Comparison of ENCODE assay signal across 11 cellular contexts in genomic region chr2:197158591-197159550, GRCh38.
DNase-seq lines count a peak whose midpoint lies in the region; ATAC-seq and TF ChIP-seq lines count a peak whose summit lies in the region.
"Had no signal": no experiment of that assay in that cellular context is flagged by ENCODE, and none has a peak within 500 bp of the region (broad histone marks: within the 10 kb centered on the region; RNA-seq: fewer than 3 reads in every experiment).

No MANE protein-coding gene starts in this region.

- intact Hi-C loops in Panc1 (cut with micrococcal nuclease; ENCODE audit: unreplicated experiment): no loop called here

- peaks cover 28% of the 10 kb centered on the region for H3K36me3 ChIP-seq in DOHH2 (ENCODE audit: control insufficient read depth, low read length)
- H3K36me3 ChIP-seq in Panc1 (ENCODE audit: control insufficient read depth, insufficient read depth, low read length): no peaks in the 10 kb centered on the region

- no peaks in the 10 kb centered on the region for H3K27me3 Mint-ChIP-seq in osteocyte (ENCODE audit: unreplicated experiment)

- H3F3A ChIP-seq in DOHH2 (ENCODE audit: control insufficient read depth, insufficient read depth): peaks cover 41% of the 10 kb centered on the region

- no peaks in the 10 kb centered on the region for H3K27me3 ChIP-seq in DOHH2 (ENCODE audit: control insufficient read depth, low read length)
- H3K27me3 ChIP-seq in Panc1 (ENCODE audit: control insufficient read depth, insufficient read depth, low read length): no peaks in the 10 kb centered on the region
- H3K27me3 ChIP-seq: body of pancreas had no signal

- H3K4me3 Mint-ChIP-seq in osteocyte (ENCODE audit: unreplicated experiment): no peak overlapping the region

- peaks cover 6% of the 10 kb centered on the region for H3K9me3 Mint-ChIP-seq in osteocyte (ENCODE audit: unreplicated experiment)

- peaks cover 70% of the 10 kb centered on the region for H3K79me2 ChIP-seq in DOHH2 (ENCODE audit: control insufficient read depth, low read length)

- peak overlapping the region; percentile 93 for H3K27ac ChIP-seq in DOHH2 (ENCODE audit: low read depth, low read length)
- peak overlapping the region; percentile 54 for H3K27ac ChIP-seq in Panc1 (ENCODE audit: low read length)

- CTCF ChIA-PET in Panc1 (lab: Charles Lee): interaction anchor here (1.0 kb wide), 1 partner anchor 142 kb away, joined by 3 read pairs; no protein-coding TSS in a partner anchor

- TF ChIP-seq CTCF in DOHH2 (IDR thresholded peaks at IDR 0.05; ENCODE audit: low read depth, low read length, poor library complexity, severe bottlenecking) (no peak), Panc1 (IDR thresholded peaks at IDR 0.05) (no peak), osteocyte (IDR thresholded peaks at IDR 0.05) (no peak)

- peaks cover 6% of the 10 kb centered on the region for H3K36me3 Mint-ChIP-seq in osteocyte (ENCODE audit: unreplicated experiment)

- POLR2A ChIA-PET in Panc1 (lab: Charles Lee): interaction anchor here (0.6 kb wide), 1 partner anchor 148 kb away, joined by 6 read pairs; no protein-coding TSS in a partner anchor

- in situ Hi-C loops in Panc1 (cut with HindIII; ENCODE audit: low pct_unique_long_range_greater_than_20kb, low sequenced_read_pairs): no loop called here

- ATAC-seq in Panc1 (peak; percentile 59; the same call in 1 of the 2 replicates), HG03439 (IDR thresholded peaks at IDR 0.05; ENCODE audit: unreplicated experiment) (no peak), GM21723 (IDR thresholded peaks at IDR 0.05; ENCODE audit: unreplicated experiment) (no peak)
- ATAC-seq: body of pancreas had no signal

- H3K9me2 ChIP-seq in DOHH2 (replicated peaks; ENCODE audit: control insufficient read depth, low read length): no peaks in the 10 kb centered on the region

- H3K27ac Mint-ChIP-seq in osteocyte (ENCODE audit: unreplicated experiment): peak overlapping the region; percentile 77

- no TSS peak for BruUV-seq in Panc1 (replicated peaks; lab: Mats Ljungman, UMichigan)

- H3K4me1 ChIP-seq in DOHH2 (ENCODE audit: control insufficient read depth, low read length) (peaks cover 95% of the 10 kb centered on the region), Panc1 (ENCODE audit: control insufficient read depth, insufficient read depth, low read length) (peaks cover 30% of the 10 kb centered on the region)

- peak overlapping the region; percentile 73 for H3K4me3 ChIP-seq in DOHH2 (ENCODE audit: low read length)
- 0 out of 4 replicates have a peak overlapping the region, but pooled peaks of 1 of the 2 experiments have one; percentile 5 for H3K4me3 ChIP-seq in Panc1 (ENCODE audit: low read depth in 2 of 2, low read length in 2 of 2)
- H3K4me3 ChIP-seq: body of pancreas had no signal

- peak overlapping the region; percentile 96 for H3K4me2 ChIP-seq in DOHH2 (ENCODE audit: low read length)

- DNase-seq in Panc1 (ENCODE audit: low read depth, low spot score) (peak; percentile 65), dermis blood vessel endothelial cell (peak; percentile 25), osteocyte (ENCODE audit: extremely low spot score, unreplicated experiment) (no peak), occipital lobe (lab: John Stamatoyannopoulos, UW) (no peak), cerebellum (ENCODE audit: low spot score) (no peak)
- DNase-seq: body of pancreas, head of caudate nucleus, NCI-H748 treated with DMSO at 0.1 percent for 48 hours had no signal

- H4K20me1 ChIP-seq in DOHH2 (ENCODE audit: control insufficient read depth, insufficient read depth, low read depth, low read length): no peaks in the 10 kb centered on the region

- H3K4me1 Mint-ChIP-seq in osteocyte (ENCODE audit: unreplicated experiment): peaks cover 29% of the 10 kb centered on the region

- H3K9me3 ChIP-seq in DOHH2 (ENCODE audit: control insufficient read depth, insufficient read depth, low read length) (peaks cover 12% of the 10 kb centered on the region), Panc1 (ENCODE audit: control insufficient read depth, insufficient read depth, low read depth, low read length) (peaks cover 9% of the 10 kb centered on the region; the same call in 1 of the 2 replicates)
- H3K9me3 ChIP-seq: body of pancreas had no signal

Comparison
In these comparisons a context has a peak if more than half of its experiments do, and no peak if none do; other contexts are left out.
1. DNase-seq: peak in Panc1 (single experiment) and dermis blood vessel endothelial cell (single experiment); none in osteocyte (single experiment), occipital lobe (single experiment) and cerebellum (single experiment).